17 cellular contexts compared by ENCODE assay signal in the genomic region with DNA sequence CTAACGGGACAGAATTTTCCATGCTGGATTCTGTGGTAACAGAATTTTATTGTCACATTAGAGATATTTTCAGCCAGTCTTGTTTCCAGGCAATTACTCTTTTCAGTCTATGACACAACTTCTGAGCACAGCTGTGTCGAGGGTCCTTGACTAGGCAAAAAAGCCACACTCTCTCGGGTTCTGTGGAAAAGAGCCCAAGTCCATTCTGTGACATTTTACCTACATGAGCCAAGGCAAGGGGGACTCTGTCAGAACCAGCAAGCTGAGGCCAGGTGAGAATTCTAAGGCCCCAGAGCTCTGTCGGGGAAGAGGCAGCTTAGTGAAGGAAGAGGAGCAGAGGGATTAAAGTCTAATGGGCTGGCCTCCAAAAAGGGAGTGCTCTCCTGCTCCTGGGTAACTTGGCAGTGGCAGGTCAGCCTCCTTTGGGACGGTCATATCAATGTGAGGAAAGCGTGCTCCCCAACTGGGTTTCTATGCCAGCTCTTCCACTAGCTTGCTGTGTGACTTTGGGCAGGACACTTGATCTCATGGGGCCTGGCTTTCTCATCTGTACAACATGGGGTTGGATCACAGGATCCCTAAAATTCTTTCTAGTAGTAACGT. TPM values are rescaled to one million over a fixed set of nuclear protein-coding genes. Genes with fewer than 3 reads are reported as not detected.
A peak's percentile ranks its signal among the peaks of the same experiment; 100 is the strongest.
DNase-seq lines count a peak whose midpoint lies in the region; ATAC-seq and TF ChIP-seq lines count a peak whose summit lies in the region.
"Had no signal": no experiment of that assay in that cellular context is flagged by ENCODE, and none has a peak within 500 bp of the region (broad histone marks: within the 10 kb centered on the region; RNA-seq: fewer than 3 reads in every experiment).

No MANE protein-coding gene starts in this region.

- no peak overlapping the region for H2AFZ ChIP-seq in smooth muscle cell (ENCODE audit: low read depth)
- H2AFZ ChIP-seq in Karpas-422 (ENCODE audit: low read length), result no peak overlapping the region

- H3K9me2 ChIP-seq in Karpas-422 (replicated peaks; ENCODE audit: insufficient read depth, low read length), result no peaks in the 10 kb centered on the region

- H3K79me2 ChIP-seq in smooth muscle cell (ENCODE audit: low read depth) (no peaks in the 10 kb centered on the region), Karpas-422 (ENCODE audit: low read length) (no peaks in the 10 kb centered on the region)

- H3K4me3 ChIP-seq in right cardiac atrium (ENCODE audit: low read length) (no peak overlapping the region), vagina (no peak overlapping the region), smooth muscle cell (no peak overlapping the region), Karpas-422 (ENCODE audit: low read length) (no peak overlapping the region)
- H3K4me3 ChIP-seq: breast epithelium, SJCRH30 had no signal

- H3K36me3 Mint-ChIP-seq in neural crest cell (ENCODE audit: low read depth), result peaks cover 19% of the 10 kb centered on the region

- H3K36me3 ChIP-seq in vagina (no peaks in the 10 kb centered on the region), smooth muscle cell (ENCODE audit: low read depth) (no peaks in the 10 kb centered on the region), Karpas-422 (ENCODE audit: insufficient read depth, low read length) (no peaks in the 10 kb centered on the region)
- H3K36me3 ChIP-seq: breast epithelium, SJCRH30 had no signal

- no peak overlapping the region for H3K4me2 ChIP-seq in smooth muscle cell
- no peak overlapping the region for H3K4me2 ChIP-seq in Karpas-422 (ENCODE audit: low read depth, low read length, poor library complexity, severe bottlenecking)

- intact Hi-C loops in right cardiac atrium (cut with DNase I) (no loop called here), vagina (cut with DNase I) (no loop called here), head of caudate nucleus (cut with DNase I) (no loop called here)

- TF ChIP-seq POLR2A in vagina (IDR thresholded peaks at IDR 0.05), result no peak

- H3K9ac ChIP-seq in smooth muscle cell (ENCODE audit: low read depth) (no peak overlapping the region), Karpas-422 (ENCODE audit: low read length) (no peak overlapping the region)

- H4K20me1 ChIP-seq in smooth muscle cell (ENCODE audit: low read depth) (no peaks in the 10 kb centered on the region), Karpas-422 (ENCODE audit: insufficient read depth, low read depth, low read length) (no peaks in the 10 kb centered on the region)

- 72% methylated on average over 7 of the region's 7 CpGs for WGBS in right cardiac atrium
- WGBS in smooth muscle cell (ENCODE audit: low lambda C conversion rate), result 82% methylated on average over 7 of the region's 7 CpGs

- H3K27me3 ChIP-seq in right cardiac atrium (ENCODE audit: control insufficient read depth, insufficient read depth) (no peaks in the 10 kb centered on the region), vagina (no peaks in the 10 kb centered on the region), smooth muscle cell (ENCODE audit: low read depth) (no peaks in the 10 kb centered on the region), Karpas-422 (ENCODE audit: low read length) (no peaks in the 10 kb centered on the region)
- H3K27me3 ChIP-seq: breast epithelium, SJCRH30 had no signal

- H3K4me3 Mint-ChIP-seq in neural crest cell, result peak overlapping the region; percentile 69
- H3K4me3 Mint-ChIP-seq: activated CD4-positive, alpha-beta T cell treated with anti-CD3 and anti-CD28 coated beads for 36 hours had no signal

- H3K27ac ChIP-seq in right cardiac atrium (ENCODE audit: low read length) (peak overlapping the region; percentile 61), vagina (peak overlapping the region; percentile 48), smooth muscle cell (ENCODE audit: low read depth) (no peak overlapping the region), Karpas-422 (ENCODE audit: low read length) (no peak overlapping the region)
- H3K27ac ChIP-seq: 22Rv1, C4-2B, SJCRH30 had no signal

- peak overlapping the region; percentile 98 for H3K27ac Mint-ChIP-seq in neural crest cell (ENCODE audit: unreplicated experiment)
- H3K27ac Mint-ChIP-seq: activated CD4-positive, alpha-beta T cell treated with anti-CD3 and anti-CD28 coated beads for 36 hours had no signal

- H3K9me3 ChIP-seq in right cardiac atrium (ENCODE audit: control insufficient read depth, low read length) (no peaks in the 10 kb centered on the region), vagina (no peaks in the 10 kb centered on the region), smooth muscle cell (replicated peaks; ENCODE audit: low read depth) (no peaks in the 10 kb centered on the region), Karpas-422 (ENCODE audit: low read length) (no peaks in the 10 kb centered on the region)
- H3K9me3 ChIP-seq: breast epithelium, SJCRH30 had no signal

- no peaks in the 10 kb centered on the region for H3K27me3 Mint-ChIP-seq in neural crest cell (ENCODE audit: low read depth)
- H3K27me3 Mint-ChIP-seq: activated CD4-positive, alpha-beta T cell treated with anti-CD3 and anti-CD28 coated beads for 36 hours had no signal

- TF ChIP-seq CTCF in neural crest cell (conservative IDR thresholded peaks at IDR 0.05), result no peak
- TF ChIP-seq CTCF in vagina (IDR thresholded peaks at IDR 0.05), result no peak
- no peak for TF ChIP-seq CTCF in smooth muscle cell (IDR thresholded peaks at IDR 0.05; ENCODE audit: borderline replicate concordance, insufficient read depth, poor library complexity, severe bottlenecking)

- no peaks in the 10 kb centered on the region for H3F3A ChIP-seq in smooth muscle cell (ENCODE audit: low read depth)

- peaks cover 9% of the 10 kb centered on the region for H3K4me1 ChIP-seq in right cardiac atrium (ENCODE audit: control insufficient read depth, insufficient read depth, low read length)
- H3K4me1 ChIP-seq in vagina, result no peaks in the 10 kb centered on the region
- no peaks in the 10 kb centered on the region for H3K4me1 ChIP-seq in smooth muscle cell (ENCODE audit: low read depth)
- H3K4me1 ChIP-seq in Karpas-422 (ENCODE audit: low read length), result peaks cover 62% of the 10 kb centered on the region
- H3K4me1 ChIP-seq: breast epithelium, SJCRH30 had no signal

- ATAC-seq in right cardiac atrium, result peak; percentile 34 to 40
- ATAC-seq: activated CD4-positive, alpha-beta T cell treated with anti-CD3 and anti-CD28 coated beads for 36 hours had no signal

- H3K4me1 Mint-ChIP-seq in neural crest cell, result peaks cover 81% of the 10 kb centered on the region

- DNase-seq in NCI-H82 (lab: John Stamatoyannopoulos, UW) (peak; percentile 34), NCI-H82 treated with DMSO at 0.1 percent for 48 hours (lab: John Stamatoyannopoulos, UW; ENCODE audit: unreplicated experiment) (no peak), right cardiac atrium (no peak), neural crest cell (ENCODE audit: low read depth, low spot score) (no peak), vagina (ENCODE audit: extremely low spot score in 2 of 2) (no peak), head of caudate nucleus (no peak), smooth muscle cell (lab: John Stamatoyannopoulos, UW; ENCODE audit: unreplicated experiment) (no peak), Karpas-422 (no peak)
- DNase-seq: activated CD4-positive, alpha-beta T cell treated with anti-CD3 and anti-CD28 coated beads for 36 hours; activated naive CD4-positive, alpha-beta T cell treated with anti-CD3 and anti-CD28 coated beads, Interleukin-2, amount 50 U/mL, for 16 hours; mesenchymal stem cell; NCI-H1436; SJCRH30; T-helper 9 cell had no signal

- H3K9me3 Mint-ChIP-seq in neural crest cell, result peaks cover 2% of the 10 kb centered on the region

RNA-seq across cellular contexts. Expression of gene RIC8B, which starts 16.0 kb away (rescaled TPM):
- total RNA-seq in right cardiac atrium (10 to 100 TPM; 16.5 to 24.2 (median 21.8) TPM), neural crest cell (33.2 and 33.8 TPM in 2 replicates), vagina (11.8 TPM), smooth muscle cell (8.7 and 11.7 TPM in 2 replicates)
- polyA plus RNA-seq in right cardiac atrium (9.0 TPM), smooth muscle cell (7.3 and 8.0 TPM in 2 replicates)
- not detected in 2 replicates for total RNA-seq in Karpas-422 (2014; rRNA removed; shearing (Covaris generic); ENCODE audit: low replicate concordance)

Comparison
In these comparisons a context has a peak if more than half of its experiments do, and no peak if none do; other contexts are left out.
1. H3K27ac ChIP-seq: peak in right cardiac atrium (single experiment) and vagina (single experiment); none in smooth muscle cell (single experiment) and Karpas-422 (single experiment).